1 cellular context compared by ENCODE assay signal in genomic region chr17:75917443-75918111, GRCh38.
TF ChIP-seq lines count a peak whose summit lies in the region.

No MANE protein-coding gene starts in this region.

TF ChIP-seq in HEK293, 187 proteins besides CTCF, POLR2A, EP300 and RAD21:
- TF ChIP-seq ZNF510 (tag by site-specific recombination; IDR thresholded peaks at IDR 0.05; ENCODE audit: insufficient replicate concordance) (no peak), GLIS2 (tag by site-specific recombination; IDR thresholded peaks at IDR 0.05) (peak; percentile 41; the same call in 1 of the 2 replicates)
TF ChIP-seq in HEK293: peak in this region for 1.
